ENCODE assay signal across 8 cellular contexts in the genomic region with DNA sequence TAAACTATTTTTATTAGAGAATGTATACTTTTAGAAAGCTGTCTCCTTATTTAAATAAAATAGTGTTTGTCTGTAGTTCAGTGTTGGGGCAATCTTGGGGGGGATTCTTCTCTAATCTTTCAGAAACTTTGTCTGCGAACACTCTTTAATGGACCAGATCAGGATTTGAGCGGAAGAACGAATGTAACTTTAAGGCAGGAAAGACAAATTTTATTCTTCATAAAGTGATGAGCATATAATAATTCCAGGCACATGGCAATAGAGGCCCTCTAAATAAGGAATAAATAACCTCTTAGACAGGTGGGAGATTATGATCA. TPM values are rescaled to one million over a fixed set of nuclear protein-coding genes. Genes with fewer than 3 reads are reported as not detected.
DNase-seq lines count a peak whose midpoint lies in the region; ATAC-seq and TF ChIP-seq lines count a peak whose summit lies in the region.

No MANE protein-coding gene starts in this region.

- H3K27ac ChIP-seq in PC-3 (ENCODE audit: low read length), result no peak overlapping the region
- peak overlapping the region; percentile 95 to 99 (median 98) for H3K27ac ChIP-seq in esophagus muscularis mucosa (replicated peaks in 1 of 4)
- H3K27ac ChIP-seq in trophoblast cell (ENCODE audit: low read depth, low read length), result no peak overlapping the region

- H3K9me2 ChIP-seq in PC-3 (replicated peaks; ENCODE audit: low read length), result no peaks in the 10 kb centered on the region

- ATAC-seq in PC-3, result no peak
- ATAC-seq in HG02623 (IDR thresholded peaks at IDR 0.05; ENCODE audit: unreplicated experiment), result no peak
- ATAC-seq in HG03439 (IDR thresholded peaks at IDR 0.05; ENCODE audit: unreplicated experiment), result no peak

- H2BK5ac ChIP-seq in trophoblast cell (ENCODE audit: low read depth, low read length, poor library complexity), result no peak overlapping the region

- POLR2A ChIA-PET in PC-3 (lab: Charles Lee; ENCODE audit: unreplicated experiment), result interaction anchor here (0.6 to 2.0 kb wide), 3 partner anchors 12 to 167 kb away, joined by 3 to 7 read pairs (median 7); no protein-coding TSS in a partner anchor

- 0% methylated on average over 3 of the region's 3 CpGs for WGBS in esophagus muscularis mucosa
- no CpG with 5 or more reads among the region's 3 CpGs for WGBS in trophoblast cell (ENCODE audit: extremely low coverage, insufficient coverage, insufficient read length)

- H3K79me2 ChIP-seq in PC-3 (ENCODE audit: low read length) (peaks cover 79% of the 10 kb centered on the region), trophoblast cell (ENCODE audit: control insufficient read depth, insufficient read depth, low read length, poor library complexity) (peaks cover 19% of the 10 kb centered on the region)

- no peak overlapping the region for H4K91ac ChIP-seq in trophoblast cell (ENCODE audit: low read depth, low read length)

- H3K79me1 ChIP-seq in trophoblast cell (ENCODE audit: low read length), result peaks cover 6% of the 10 kb centered on the region

- H3K9ac ChIP-seq in PC-3 (ENCODE audit: low read length) (peak overlapping the region; percentile 97), trophoblast cell (ENCODE audit: low read length) (no peak overlapping the region)

- intact Hi-C loops in PC-3 (cut with micrococcal nuclease), result no loop called here
- intact Hi-C loops in esophagus muscularis mucosa (cut with DNase I), result no loop called here

- H3K4me2 ChIP-seq in PC-3 (ENCODE audit: low read length), result peak overlapping the region; percentile 90
- peak overlapping the region; percentile 52 for H3K4me2 ChIP-seq in trophoblast cell (ENCODE audit: low read length)

- no peak overlapping the region for H2BK12ac ChIP-seq in trophoblast cell (ENCODE audit: low read length)

- H3K27me3 ChIP-seq in PC-3 (ENCODE audit: low read length) (no peaks in the 10 kb centered on the region), esophagus muscularis mucosa (no peaks in the 10 kb centered on the region), trophoblast cell (ENCODE audit: insufficient read depth, low read length) (no peaks in the 10 kb centered on the region)

- H3K36me3 ChIP-seq in PC-3 (ENCODE audit: low read depth, low read length), result peaks cover 72% of the 10 kb centered on the region
- peaks cover 36 to 70% (median 58%) of the 10 kb centered on the region in 4 donors for H3K36me3 ChIP-seq in esophagus muscularis mucosa
- peaks cover 13 to 39% of the 10 kb centered on the region in 2 experiments for H3K36me3 ChIP-seq in trophoblast cell (ENCODE audit: control insufficient read depth in 1 of 2, insufficient read depth in 2 of 2, low read length in 2 of 2)

- no peak overlapping the region for H2AFZ ChIP-seq in PC-3 (ENCODE audit: low read length)
- no peak overlapping the region for H2AFZ ChIP-seq in trophoblast cell (ENCODE audit: insufficient read depth, low read length, poor library complexity)

- no peak overlapping the region for H4K8ac ChIP-seq in trophoblast cell (ENCODE audit: low read depth, low read length)

- peak overlapping the region; percentile 95 for H3K4me3 ChIP-seq in PC-3 (ENCODE audit: low read length)
- H3K4me3 ChIP-seq in esophagus muscularis mucosa, result peak overlapping the region; percentile 72 to 82 (median 76)
- no peak overlapping the region for H3K4me3 ChIP-seq in trophoblast cell (ENCODE audit: low read depth, low read length)

- no peak overlapping the region for H3K23ac ChIP-seq in trophoblast cell (ENCODE audit: low read length)

- TF ChIP-seq POLR2A in esophagus muscularis mucosa (IDR thresholded peaks at IDR 0.05; ENCODE audit: low read depth), result peak; percentile 75

- H3K9me3 ChIP-seq in PC-3 (ENCODE audit: low read length), result no peaks in the 10 kb centered on the region
- H3K9me3 ChIP-seq in esophagus muscularis mucosa, result no peaks in the 10 kb centered on the region
- H3K9me3 ChIP-seq in trophoblast cell (ENCODE audit: insufficient read depth, low read depth, low read length), result no peaks in the 10 kb centered on the region

- TF ChIP-seq EP300 in esophagus muscularis mucosa (IDR thresholded peaks at IDR 0.05), result no peak

- peak; percentile 41 for DNase-seq in EH (ENCODE audit: low read depth)
- no peak for DNase-seq in PC-3
- DNase-seq in esophagus muscularis mucosa (ENCODE audit: extremely low spot score), result no peak
- DNase-seq in trophoblast cell, result no peak
- no peak for DNase-seq in UCSD-AML1 (lab: John Stamatoyannopoulos, UW; ENCODE audit: unreplicated experiment)
- no peak for DNase-seq in NCI-H82 (lab: John Stamatoyannopoulos, UW)

- BruUV-seq in PC-3 (replicated peaks; lab: Mats Ljungman, UMichigan), result no TSS peak

- H3K4me1 ChIP-seq in PC-3 (ENCODE audit: insufficient read depth, low read length) (peaks cover 48% of the 10 kb centered on the region), esophagus muscularis mucosa (peaks cover 27 to 46% (median 39%) of the 10 kb centered on the region in 4 donors), trophoblast cell (ENCODE audit: control insufficient read depth in 1 of 2, insufficient read depth in 2 of 2, low read length in 2 of 2) (peaks cover 3 to 5% of the 10 kb centered on the region in 2 experiments)

- H4K12ac ChIP-seq in trophoblast cell (ENCODE audit: low read depth, low read length), result no peak overlapping the region

- H3K14ac ChIP-seq in trophoblast cell (ENCODE audit: low read length), result no peak overlapping the region

- no peak overlapping the region for H2AK5ac ChIP-seq in trophoblast cell (ENCODE audit: low read length)

- H4K20me1 ChIP-seq in PC-3 (ENCODE audit: low read length), result peaks cover 75% of the 10 kb centered on the region

- peaks cover 86% of the 10 kb centered on the region for H3F3A ChIP-seq in PC-3 (ENCODE audit: low read length, unreplicated experiment)

- H3K4ac ChIP-seq in trophoblast cell (ENCODE audit: low read depth, low read length), result no peak overlapping the region

- H3K18ac ChIP-seq in trophoblast cell (ENCODE audit: low read length), result no peak overlapping the region

- CTCF ChIA-PET in PC-3 (lab: Charles Lee), result no interaction called here

- no peak for TF ChIP-seq CTCF in PC-3 (conservative IDR thresholded peaks at IDR 0.05; ENCODE audit: low read depth, low read length)
- TF ChIP-seq CTCF in esophagus muscularis mucosa (IDR thresholded peaks at IDR 0.05), result no peak

- H2BK120ac ChIP-seq in trophoblast cell (ENCODE audit: insufficient read depth, low read length, poor library complexity), result no peak overlapping the region

RNA-seq across cellular contexts. Expression of gene MALAT1, which starts 4.7 kb away (rescaled TPM):
- total RNA-seq in PC-3 (2014; rRNA removed), result 1,345 and 2,062 TPM in 2 replicates
- total RNA-seq in esophagus muscularis mucosa, result over 10,000 TPM in 1 of 4 donors, 1,000 to 10,000 TPM in 3; 2,724 to 15,405 (median 5,373) TPM
- polyA plus RNA-seq in trophoblast cell (2013), result 597 and 615 TPM in 2 replicates

RNA-seq across cellular contexts. Expression of gene SCYL1, which starts 21.3 kb away (rescaled TPM):
- total RNA-seq in PC-3 (2014; rRNA removed) (201 and 262 TPM in 2 replicates), esophagus muscularis mucosa (100 to 1,000 TPM in 2 of 4 donors, 10 to 100 TPM in 2; 74.3 to 115 (median 104) TPM)
- 117 and 118 TPM in 2 replicates for polyA plus RNA-seq in trophoblast cell (2013)

RNA-seq across cellular contexts. Expression of gene LTBP3, which starts 54.6 kb away (rescaled TPM):
- total RNA-seq in PC-3 (2014; rRNA removed), result 197 and 233 TPM in 2 replicates
- total RNA-seq in esophagus muscularis mucosa, result 100 to 1,000 TPM; 107 to 208 (median 137) TPM
- 36.2 and 40.2 TPM in 2 replicates for polyA plus RNA-seq in trophoblast cell (2013)

Comparison
In these comparisons a context has a peak if more than half of its experiments do, and no peak if none do; other contexts are left out.
1. H3K27ac ChIP-seq: peak in esophagus muscularis mucosa (4 of 4); none in PC-3 (single experiment) and trophoblast cell (single experiment).